In genomic region chr6:82022614-82023102, GRCh38 we compare ENCODE assay signal across 13 cellular contexts.
DNase-seq lines count a peak whose midpoint lies in the region; ATAC-seq and TF ChIP-seq lines count a peak whose summit lies in the region.
"Had no signal": no experiment of that assay in that cellular context is flagged by ENCODE, and none has a peak within 500 bp of the region (broad histone marks: within the 10 kb centered on the region; RNA-seq: fewer than 3 reads in every experiment).

No MANE protein-coding gene starts in this region.

- 41% methylated on average over 2 of the region's 2 CpGs for WGBS in suprapubic skin

- in situ Hi-C loops in astrocyte of the cerebellum (cut with HindIII; ENCODE audit: low sequenced_read_pairs): no loop called here

- no peaks in the 10 kb centered on the region for H3K9me3 ChIP-seq in suprapubic skin
- H3K9me3 ChIP-seq: ascending aorta, sigmoid colon had no signal

- intact Hi-C loops in left cardiac atrium (cut with DNase I): no loop called here

- H3K4me3 ChIP-seq in astrocyte of the cerebellum (ENCODE audit: low read depth, low read length) (no peak overlapping the region), suprapubic skin (no peak overlapping the region)
- H3K4me3 ChIP-seq: ascending aorta, sigmoid colon had no signal

- H3K4me1 ChIP-seq in suprapubic skin: peaks cover 14% of the 10 kb centered on the region

- TF ChIP-seq CTCF in astrocyte of the cerebellum (IDR thresholded peaks at IDR 0.05; ENCODE audit: low read depth, low read length, missing control alignments) (no peak), suprapubic skin (IDR thresholded peaks at IDR 0.05) (no peak)

- peak overlapping the region; percentile 70 for H3K27ac ChIP-seq in suprapubic skin
- H3K27ac ChIP-seq: 22Rv1, ascending aorta, sigmoid colon had no signal

- peak; percentile 44 to 90 for ATAC-seq in left cardiac atrium

- TF ChIP-seq EP300 in suprapubic skin (IDR thresholded peaks at IDR 0.05): no peak

- no peak for TF ChIP-seq POLR2A in suprapubic skin (IDR thresholded peaks at IDR 0.05)

- H3K36me3 ChIP-seq in suprapubic skin: no peaks in the 10 kb centered on the region
- H3K36me3 ChIP-seq: ascending aorta, sigmoid colon had no signal

- no peaks in the 10 kb centered on the region for H3K27me3 ChIP-seq in suprapubic skin
- H3K27me3 ChIP-seq: ascending aorta, sigmoid colon had no signal

- DNase-seq in NCI-H2196 (lab: John Stamatoyannopoulos, UW; ENCODE audit: unreplicated experiment) (peak; percentile 7), NCI-H2196 treated with DMSO at 0.1 percent for 48 hours (lab: John Stamatoyannopoulos, UW; ENCODE audit: unreplicated experiment) (no peak), astrocyte of the cerebellum (ENCODE audit: low read depth) (peak; percentile 34), left cardiac atrium (no peak), suprapubic skin (ENCODE audit: low spot score in 2 of 2) (no peak), NCI-H1092 treated with DMSO at 0.1 percent for 48 hours (lab: John Stamatoyannopoulos, UW) (no peak), NCI-H1417 (lab: John Stamatoyannopoulos, UW) (no peak), NCI-H82 (lab: John Stamatoyannopoulos, UW) (no peak)
- DNase-seq: immature natural killer cell, NCI-H1417 treated with DMSO at 0.1 percent for 48 hours, sigmoid colon had no signal

Comparison
In these comparisons a context has a peak if more than half of its experiments do, and no peak if none do; other contexts are left out.
1. DNase-seq: peak in NCI-H2196 (single experiment) and astrocyte of the cerebellum (single experiment); none in NCI-H2196 treated with DMSO at 0.1 percent for 48 hours (single experiment), left cardiac atrium (single experiment), suprapubic skin (0 of 2), NCI-H1092 treated with DMSO at 0.1 percent for 48 hours (single experiment), NCI-H1417 (0 of 3) and NCI-H82 (single experiment).